ENCODE assay signal across 21 cellular contexts in genomic region chr11:132559371-132560036, GRCh38.
DNase-seq lines count a peak whose midpoint lies in the region; ATAC-seq and TF ChIP-seq lines count a peak whose summit lies in the region.
"Had no signal": no experiment of that assay in that cellular context is flagged by ENCODE, and none has a peak within 500 bp of the region (broad histone marks: within the 10 kb centered on the region; RNA-seq: fewer than 3 reads in every experiment).

No MANE protein-coding gene starts in this region.

- peaks cover 5% of the 10 kb centered on the region for H3K9me3 Mint-ChIP-seq in type B pancreatic cell
- peaks cover 9 to 11% of the 10 kb centered on the region in 2 donors for H3K9me3 Mint-ChIP-seq in effector memory CD8-positive, alpha-beta T cell
- no peaks in the 10 kb centered on the region for H3K9me3 Mint-ChIP-seq in activated CD8-positive, alpha-beta T cell treated with anti-CD3 and anti-CD28 coated beads for 36 hours

- H3K27me3 ChIP-seq in cardiac muscle cell (no peaks in the 10 kb centered on the region), right cardiac atrium (ENCODE audit: control insufficient read depth, insufficient read depth) (no peaks in the 10 kb centered on the region)
- H3K27me3 ChIP-seq: BLaER1, body of pancreas, right atrium auricular region, uterus had no signal

- H3K27ac ChIP-seq in cardiac muscle cell (no peak overlapping the region), right cardiac atrium (ENCODE audit: low read length) (no peak overlapping the region)
- H3K27ac ChIP-seq: BLaER1, body of pancreas, right atrium auricular region, uterus had no signal

- H3K4me3 ChIP-seq in cardiac muscle cell (no peak overlapping the region), right cardiac atrium (ENCODE audit: low read length) (no peak overlapping the region), fibroblast of pulmonary artery (replicated peaks; ENCODE audit: low read depth, low read length) (no peak overlapping the region)
- H3K4me3 ChIP-seq: BLaER1, body of pancreas, right atrium auricular region, uterus had no signal

- DNase-seq in cardiac muscle cell (ENCODE audit: low read depth in 1 of 2, low spot score in 1 of 2): no peak
- no peak for DNase-seq in right cardiac atrium
- DNase-seq in OCI-M1 (lab: John Stamatoyannopoulos, UW): peak; percentile 16
- no peak for DNase-seq in fibroblast of pulmonary artery (ENCODE audit: low read depth)
- no peak for DNase-seq in type B pancreatic cell (ENCODE audit: extremely low spot score, unreplicated experiment)
- no peak for DNase-seq in effector memory CD8-positive, alpha-beta T cell
- DNase-seq in activated CD8-positive, alpha-beta T cell treated with anti-CD3 and anti-CD28 coated beads for 36 hours: no peak
- DNase-seq: activated CD4-positive, CD25-positive, alpha-beta regulatory T cell treated with anti-CD3 and anti-CD28 coated beads, Interleukin-2, amount 50 U/mL, for 72 hours; effector CD8-positive, alpha-beta T cell; foreskin melanocyte; left colon; NCI-H1694 treated with DMSO at 0.1 percent for 48 hours; stimulated activated CD4-positive, alpha-beta T cell treated with anti-CD3 and anti-CD28 coated beads, Interleukin-4, amount 100 ng/mL, for 4 hours; stimulated activated naive CD4-positive, alpha-beta T cell; uterus had no signal

- no peak for ATAC-seq in right cardiac atrium
- ATAC-seq in effector memory CD8-positive, alpha-beta T cell (replicated peaks): no peak
- no peak for ATAC-seq in GM18909 (IDR thresholded peaks at IDR 0.05; ENCODE audit: poor library complexity, unreplicated experiment)
- ATAC-seq in activated CD8-positive, alpha-beta T cell treated with anti-CD3 and anti-CD28 coated beads for 36 hours: no peak
- ATAC-seq: body of pancreas, left colon, Right ventricle myocardium inferior had no signal

- no peaks in the 10 kb centered on the region for H3K4me1 ChIP-seq in cardiac muscle cell (ENCODE audit: low read depth)
- no peaks in the 10 kb centered on the region for H3K4me1 ChIP-seq in right cardiac atrium (ENCODE audit: control insufficient read depth, insufficient read depth, low read length)
- H3K4me1 ChIP-seq: right atrium auricular region, uterus had no signal

- peak overlapping the region; percentile 48 for H3K27ac Mint-ChIP-seq in type B pancreatic cell
- H3K27ac Mint-ChIP-seq in effector memory CD8-positive, alpha-beta T cell: no peak overlapping the region
- no peak overlapping the region for H3K27ac Mint-ChIP-seq in activated CD8-positive, alpha-beta T cell treated with anti-CD3 and anti-CD28 coated beads for 36 hours
- H3K27ac Mint-ChIP-seq: memory B cell had no signal

- 35% methylated on average over 5 of the region's 5 CpGs for WGBS in right cardiac atrium

- POLR2A ChIA-PET in activated CD8-positive, alpha-beta T cell treated with anti-CD3 and anti-CD28 coated beads for 36 hours (lab: Charles Lee): no interaction called here

- H3K36me3 Mint-ChIP-seq in type B pancreatic cell: peaks cover 4% of the 10 kb centered on the region
- no peaks in the 10 kb centered on the region for H3K36me3 Mint-ChIP-seq in effector memory CD8-positive, alpha-beta T cell (ENCODE audit: insufficient read depth)
- no peaks in the 10 kb centered on the region for H3K36me3 Mint-ChIP-seq in activated CD8-positive, alpha-beta T cell treated with anti-CD3 and anti-CD28 coated beads for 36 hours (ENCODE audit: low read depth)

- H3K27me3 Mint-ChIP-seq in type B pancreatic cell: peaks cover 8% of the 10 kb centered on the region
- H3K27me3 Mint-ChIP-seq in effector memory CD8-positive, alpha-beta T cell: peaks cover 0 to 12% of the 10 kb centered on the region in 2 donors
- no peaks in the 10 kb centered on the region for H3K27me3 Mint-ChIP-seq in activated CD8-positive, alpha-beta T cell treated with anti-CD3 and anti-CD28 coated beads for 36 hours
- H3K27me3 Mint-ChIP-seq: memory B cell had no signal

- peak overlapping the region; percentile 35 for H3K4me3 Mint-ChIP-seq in type B pancreatic cell
- H3K4me3 Mint-ChIP-seq in effector memory CD8-positive, alpha-beta T cell: no peak overlapping the region
- H3K4me3 Mint-ChIP-seq in activated CD8-positive, alpha-beta T cell treated with anti-CD3 and anti-CD28 coated beads for 36 hours: no peak overlapping the region
- H3K4me3 Mint-ChIP-seq: memory B cell had no signal

- intact Hi-C loops in right cardiac atrium (cut with DNase I): no loop called here
- intact Hi-C loops in activated CD8-positive, alpha-beta T cell treated with anti-CD3 and anti-CD28 coated beads for 36 hours (cut with micrococcal nuclease): no loop called here

- H3K36me3 ChIP-seq in cardiac muscle cell: no peaks in the 10 kb centered on the region
- H3K36me3 ChIP-seq: BLaER1, right atrium auricular region, uterus had no signal

- TF ChIP-seq CTCF in cardiac muscle cell (IDR thresholded peaks at IDR 0.05; ENCODE audit: low read depth, low read length) (peak; percentile 21), fibroblast of pulmonary artery (IDR thresholded peaks at IDR 0.05; ENCODE audit: low read length, missing control alignments) (peak; percentile 2), type B pancreatic cell (conservative IDR thresholded peaks at IDR 0.05) (peak; percentile 38)
- no peak for TF ChIP-seq CTCF in activated CD8-positive, alpha-beta T cell treated with anti-CD3 and anti-CD28 coated beads for 36 hours (IDR thresholded peaks at IDR 0.05)

- no peaks in the 10 kb centered on the region for H3K9me3 ChIP-seq in cardiac muscle cell (ENCODE audit: low read depth)
- no peaks in the 10 kb centered on the region for H3K9me3 ChIP-seq in right cardiac atrium (ENCODE audit: control insufficient read depth, low read length)
- H3K9me3 ChIP-seq: body of pancreas, right atrium auricular region, uterus had no signal

- CTCF ChIA-PET in activated CD8-positive, alpha-beta T cell treated with anti-CD3 and anti-CD28 coated beads for 36 hours (lab: Charles Lee): no interaction called here

- H3K4me1 Mint-ChIP-seq in type B pancreatic cell (ENCODE audit: unreplicated experiment): peaks cover 37% of the 10 kb centered on the region
- no peaks in the 10 kb centered on the region for H3K4me1 Mint-ChIP-seq in effector memory CD8-positive, alpha-beta T cell (ENCODE audit: low read depth in 2 of 2)
- no peaks in the 10 kb centered on the region for H3K4me1 Mint-ChIP-seq in activated CD8-positive, alpha-beta T cell treated with anti-CD3 and anti-CD28 coated beads for 36 hours (ENCODE audit: low read depth)
- H3K4me1 Mint-ChIP-seq: memory B cell had no signal
